20 cellular contexts compared by ENCODE assay signal in the genomic region with DNA sequence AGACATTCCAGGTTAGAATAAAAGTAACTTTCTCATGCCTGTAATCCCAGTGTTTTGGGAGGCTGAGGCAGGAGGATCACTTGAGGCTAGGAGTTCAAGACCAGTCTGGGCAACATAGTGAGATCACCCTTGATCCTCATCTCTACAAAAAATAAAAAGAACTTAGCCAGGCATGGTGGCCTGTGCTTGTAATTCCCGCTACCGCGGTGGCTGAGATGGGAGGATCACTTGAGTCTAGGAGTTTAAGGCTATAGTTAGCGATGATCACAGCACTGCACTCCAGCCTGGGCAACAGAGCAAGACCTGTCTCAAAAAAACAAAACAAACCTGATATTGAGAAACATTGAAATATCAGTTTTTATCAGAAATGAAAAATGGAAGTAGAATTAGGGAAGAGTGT.
"Had no signal": no experiment of that assay in that cellular context is flagged by ENCODE, and none has a peak within 500 bp of the region (broad histone marks: within the 10 kb centered on the region; RNA-seq: fewer than 3 reads in every experiment).

No MANE protein-coding gene starts in this region.

- H3K9me3 Mint-ChIP-seq: natural killer cell; stimulated activated effector memory CD8-positive, alpha-beta T cell treated with anti-CD3 and anti-CD28 coated beads, Interleukin-12 subunit alpha, Interleukin-12 subunit beta, amount 100 ng/mL, for 72 hours had no signal

- ATAC-seq: heart left ventricle; natural killer cell; stimulated activated effector memory CD8-positive, alpha-beta T cell treated with anti-CD3 and anti-CD28 coated beads, Interleukin-12 subunit alpha, Interleukin-12 subunit beta, amount 100 ng/mL, for 72 hours; stimulated activated naive CD8-positive, alpha-beta T cell treated with anti-CD3 and anti-CD28 coated beads, Interleukin-15, Interleukin-2, amounts not matched to agents 100 U/mL and 50 U/mL, for 24 hours had no signal

- FAIRE-seq: islet of Langerhans had no signal

- H3K27me3 ChIP-seq: ovary, right atrium auricular region had no signal

- H3K4me3 Mint-ChIP-seq: natural killer cell; stimulated activated effector memory CD8-positive, alpha-beta T cell treated with anti-CD3 and anti-CD28 coated beads, Interleukin-12 subunit alpha, Interleukin-12 subunit beta, amount 100 ng/mL, for 72 hours had no signal

- H3K4me1 ChIP-seq: colonic mucosa had no signal

- H3K36me3 ChIP-seq: colonic mucosa, heart left ventricle, neutrophil, ovary, right atrium auricular region, tibial nerve had no signal

- H3K4me3 ChIP-seq: colonic mucosa, heart left ventricle, ovary, right atrium auricular region, smooth muscle cell, tibial nerve had no signal

- H3K27ac Mint-ChIP-seq: natural killer cell; stimulated activated effector memory CD8-positive, alpha-beta T cell treated with anti-CD3 and anti-CD28 coated beads, Interleukin-12 subunit alpha, Interleukin-12 subunit beta, amount 100 ng/mL, for 72 hours had no signal

- H3K9me3 ChIP-seq: colonic mucosa, heart left ventricle, neutrophil, ovary, right atrium auricular region, tibial nerve had no signal

- H3K4me2 ChIP-seq: smooth muscle cell had no signal

- H3K27ac ChIP-seq: colonic mucosa, heart left ventricle, neutrophil, ovary, right atrium auricular region had no signal

- H3K36me3 Mint-ChIP-seq: natural killer cell; stimulated activated effector memory CD8-positive, alpha-beta T cell treated with anti-CD3 and anti-CD28 coated beads, Interleukin-12 subunit alpha, Interleukin-12 subunit beta, amount 100 ng/mL, for 72 hours had no signal

- DNase-seq: caudate nucleus; colonic mucosa; dermis blood vessel endothelial cell; effector CD8-positive, alpha-beta T cell; foreskin melanocyte; heart left ventricle; hippocampal formation; kidney glomerular epithelial cell; mammary epithelial cell; natural killer cell; ovary; stimulated activated CD4-positive, alpha-beta T cell treated with anti-CD3 and anti-CD28 coated beads, Interleukin-4, amount 100 ng/mL, for 1 hour; stimulated activated CD8-positive, alpha-beta memory T cell treated with anti-CD3 and anti-CD28 coated beads, Interleukin-4, amount 100 ng/mL, for 48 hours; stimulated activated naive CD8-positive, alpha-beta T cell treated with anti-CD3 and anti-CD28 coated beads, Interleukin-15, Interleukin-2, amounts not matched to agents 100 U/mL and 50 U/mL, for 24 hours had no signal
